8 cellular contexts compared by ENCODE assay signal in the genomic region with DNA sequence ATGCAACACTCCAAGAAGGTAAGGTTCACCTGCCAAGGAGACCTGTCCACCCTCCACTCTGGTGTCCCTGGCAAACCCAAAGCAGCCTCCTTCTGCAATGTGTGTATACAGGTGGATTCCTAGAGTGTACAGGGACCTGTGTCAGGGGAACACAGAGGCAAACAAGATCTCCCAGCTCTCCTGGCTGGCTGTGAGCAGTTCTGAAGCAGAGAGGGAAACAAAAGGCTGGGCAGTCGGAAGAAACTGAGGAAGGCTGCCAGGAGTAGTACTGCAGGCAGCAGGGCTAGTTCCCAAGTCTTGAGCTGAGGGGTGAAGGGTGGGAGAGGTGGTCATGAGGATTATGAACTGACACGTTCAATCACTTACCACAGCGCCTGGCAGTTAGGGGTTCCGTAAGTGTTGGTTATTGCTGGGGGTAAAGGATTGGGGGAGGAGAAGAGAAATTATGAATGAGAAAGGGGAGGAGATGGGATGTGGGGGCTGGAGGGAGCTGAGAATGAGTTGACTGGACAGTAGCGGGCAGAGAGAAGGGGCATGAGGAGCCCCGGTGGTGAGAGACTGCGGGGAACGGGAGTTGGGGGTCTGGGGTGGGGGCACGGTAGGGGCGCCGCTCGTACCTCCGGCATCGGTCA. TPM values are rescaled to one million over a fixed set of nuclear protein-coding genes. Genes with fewer than 3 reads are reported as not detected.
DNase-seq lines count a peak whose midpoint lies in the region; ATAC-seq and TF ChIP-seq lines count a peak whose summit lies in the region.

No MANE protein-coding gene starts in this region.

- intact Hi-C loops in spleen (cut with DNase I; ENCODE audit: low total_unique reads): no loop called here

- no peaks in the 10 kb centered on the region for H3K27me3 Mint-ChIP-seq in activated naive CD4-positive, alpha-beta T cell treated with anti-CD3 and anti-CD28 coated beads, Interleukin-2, amount 50 U/mL, for 24 hours
- H3K27me3 Mint-ChIP-seq in activated T-cell treated with anti-CD3 and anti-CD28 coated beads, Interleukin-2, amount 50 U/mL, for 72 hours (ENCODE audit: low read depth): no peaks in the 10 kb centered on the region

- H3K27me3 ChIP-seq in iPS-20b (ENCODE audit: insufficient read depth, low read length): no peaks in the 10 kb centered on the region
- no peaks in the 10 kb centered on the region for H3K27me3 ChIP-seq in spleen (replicated peaks in 1 of 7)

- H3K27ac ChIP-seq in iPS-20b (ENCODE audit: low read length) (no peak overlapping the region), spleen (peak overlapping the region in 6 of 8 donors; percentile 84 to 94 (median 90))

- TF ChIP-seq POLR2A in spleen (IDR thresholded peaks at IDR 0.05): no peak

- no peak for DNase-seq in activated naive CD4-positive, alpha-beta T cell (lab: John Stamatoyannopoulos, UW)
- no peak for DNase-seq in activated T-cell treated with anti-CD3 and anti-CD28 coated beads, Interleukin-2, amount 50 U/mL, for 72 hours
- DNase-seq in spleen: no peak
- DNase-seq in activated gamma-delta T cell (lab: John Stamatoyannopoulos, UW): no peak

- peak overlapping the region; percentile 91 for H3K4me3 Mint-ChIP-seq in activated naive CD4-positive, alpha-beta T cell treated with anti-CD3 and anti-CD28 coated beads, Interleukin-2, amount 50 U/mL, for 24 hours
- peak overlapping the region; percentile 96 to 99 for H3K4me3 Mint-ChIP-seq in activated T-cell treated with anti-CD3 and anti-CD28 coated beads, Interleukin-2, amount 50 U/mL, for 72 hours

- peaks cover 8% of the 10 kb centered on the region for H3K36me3 Mint-ChIP-seq in activated naive CD4-positive, alpha-beta T cell treated with anti-CD3 and anti-CD28 coated beads, Interleukin-2, amount 50 U/mL, for 24 hours
- peaks cover 7 to 13% of the 10 kb centered on the region in 2 donors for H3K36me3 Mint-ChIP-seq in activated T-cell treated with anti-CD3 and anti-CD28 coated beads, Interleukin-2, amount 50 U/mL, for 72 hours (ENCODE audit: insufficient read depth in 2 of 2)

- H3K9me3 Mint-ChIP-seq in activated naive CD4-positive, alpha-beta T cell treated with anti-CD3 and anti-CD28 coated beads, Interleukin-2, amount 50 U/mL, for 24 hours: no peaks in the 10 kb centered on the region
- H3K9me3 Mint-ChIP-seq in activated T-cell treated with anti-CD3 and anti-CD28 coated beads, Interleukin-2, amount 50 U/mL, for 72 hours: no peaks in the 10 kb centered on the region

- H3K4me3 ChIP-seq in iPS-20b (ENCODE audit: low read length) (peak overlapping the region; percentile 77), spleen (peak overlapping the region; percentile 89 to 100 (median 98))

- H3K9ac ChIP-seq in iPS-20b (ENCODE audit: low read depth, low read length): peak overlapping the region; percentile 52; the same call in 1 of the 2 replicates

- H3K27ac Mint-ChIP-seq in activated naive CD4-positive, alpha-beta T cell treated with anti-CD3 and anti-CD28 coated beads, Interleukin-2, amount 50 U/mL, for 24 hours: peak overlapping the region; percentile 91
- peak overlapping the region; percentile 82 for H3K27ac Mint-ChIP-seq in activated T-cell treated with anti-CD3 and anti-CD28 coated beads, Interleukin-2, amount 50 U/mL, for 72 hours

- ATAC-seq in activated T-cell treated with anti-CD3 and anti-CD28 coated beads, Interleukin-2, amount 50 U/mL, for 72 hours (replicated peaks in 1 of 2): no peak
- no peak for ATAC-seq in GM19035 (IDR thresholded peaks at IDR 0.05; ENCODE audit: unreplicated experiment)
- ATAC-seq in GM18511 (IDR thresholded peaks at IDR 0.05; ENCODE audit: unreplicated experiment): no peak

- TF ChIP-seq CTCF in spleen (IDR thresholded peaks at IDR 0.05 in 8 of 11, conservative IDR thresholded peaks at IDR 0.05 in 3 of 11): no peak

- H3K4me1 Mint-ChIP-seq in activated naive CD4-positive, alpha-beta T cell treated with anti-CD3 and anti-CD28 coated beads, Interleukin-2, amount 50 U/mL, for 24 hours: peaks cover 59% of the 10 kb centered on the region
- H3K4me1 Mint-ChIP-seq in activated T-cell treated with anti-CD3 and anti-CD28 coated beads, Interleukin-2, amount 50 U/mL, for 72 hours (ENCODE audit: low read depth): peaks cover 60% of the 10 kb centered on the region

- H3K4me1 ChIP-seq in iPS-20b (ENCODE audit: insufficient read depth, low read length): peaks cover 9% of the 10 kb centered on the region
- peaks cover 12 to 40% (median 29%) of the 10 kb centered on the region in 6 donors for H3K4me1 ChIP-seq in spleen

- no peaks in the 10 kb centered on the region for H3K9me3 ChIP-seq in iPS-20b (ENCODE audit: insufficient read depth, low read depth, low read length)
- H3K9me3 ChIP-seq in spleen: no peaks in the 10 kb centered on the region

- WGBS in spleen, 5 donors: 2 to 4% (median 3%) methylated on average over 6 to 14 of the region's 14 CpGs

- H3K36me3 ChIP-seq in iPS-20b (ENCODE audit: insufficient read depth, low read depth, low read length) (peaks cover 24% of the 10 kb centered on the region), spleen (peaks cover 0 to 37% (median 23%) of the 10 kb centered on the region in 6 donors)

RNA-seq across cellular contexts. Expression of a gene that starts 0.7 kb away (rescaled TPM):
- 10 to 100 TPM; 45.3 to 46.8 TPM for total RNA-seq in activated T-cell treated with anti-CD3 and anti-CD28 coated beads, Interleukin-2, amount 50 U/mL, for 72 hours
- 10 to 100 TPM; 20.7 to 59.3 (median 34.7) TPM for total RNA-seq in spleen
- 10 to 100 TPM; 11.2 to 18.9 (median 15.3) TPM for polyA plus RNA-seq in spleen

RNA-seq across cellular contexts. Expression of a gene that starts 25.0 kb away (rescaled TPM):
- total RNA-seq in activated T-cell treated with anti-CD3 and anti-CD28 coated beads, Interleukin-2, amount 50 U/mL, for 72 hours: under 1 TPM; 0.82 to 0.93 TPM
- total RNA-seq in spleen: under 1 TPM in 3 of 7 donors, not detected in 4; 0.51 to 0.87 (median 0.66) TPM
- 1 to 10 TPM in 1 of 3 donors, under 1 TPM in 2; 0.28 to 1.6 (median 0.99) TPM for polyA plus RNA-seq in spleen

RNA-seq across cellular contexts. Expression of a gene that starts 25.9 kb away (rescaled TPM):
- total RNA-seq in activated T-cell treated with anti-CD3 and anti-CD28 coated beads, Interleukin-2, amount 50 U/mL, for 72 hours: under 1 TPM; 0.31 to 0.44 TPM
- 1 to 10 TPM; 1.9 to 4.1 (median 2.7) TPM for total RNA-seq in spleen
- polyA plus RNA-seq in spleen: 1 to 10 TPM in 1 of 3 donors, under 1 TPM in 2; 0.35 to 1.4 (median 0.54) TPM

RNA-seq across cellular contexts. Expression of a gene that starts 36.6 kb away (rescaled TPM):
- 10 to 100 TPM; 84.5 to 84.7 TPM for total RNA-seq in activated T-cell treated with anti-CD3 and anti-CD28 coated beads, Interleukin-2, amount 50 U/mL, for 72 hours
- total RNA-seq in spleen: 100 to 1,000 TPM in 5 of 7 donors, 10 to 100 TPM in 2; 89.3 to 135 (median 107) TPM
- polyA plus RNA-seq in spleen: 100 to 1,000 TPM; 144 to 191 (median 155) TPM

RNA-seq across cellular contexts. Expression of a gene that starts 48.4 kb away (rescaled TPM):
- total RNA-seq in activated T-cell treated with anti-CD3 and anti-CD28 coated beads, Interleukin-2, amount 50 U/mL, for 72 hours: 10 to 100 TPM; 31.1 to 35.0 TPM
- total RNA-seq in spleen: 10 to 100 TPM; 60.0 to 96.5 (median 78.6) TPM
- polyA plus RNA-seq in spleen: 10 to 100 TPM; 13.2 to 52.0 (median 18.5) TPM
